ENCODE assay signal across 9 cellular contexts in genomic region chr2:197502201-197502600, GRCh38. TPM values are rescaled to one million over a fixed set of nuclear protein-coding genes. Genes with fewer than 3 reads are reported as not detected.
DNase-seq lines count a peak whose midpoint lies in the region; ATAC-seq and TF ChIP-seq lines count a peak whose summit lies in the region.
"Had no signal": no experiment of that assay in that cellular context is flagged by ENCODE, and none has a peak within 500 bp of the region (broad histone marks: within the 10 kb centered on the region; RNA-seq: fewer than 3 reads in every experiment).

No MANE protein-coding gene starts in this region.

- H3K4me3 ChIP-seq in iPS-15b (ENCODE audit: low read depth, low read length): peak overlapping the region; percentile 86

- H3K36me3 ChIP-seq in iPS-15b (ENCODE audit: control insufficient read depth, insufficient read depth, low read length): peaks cover 17% of the 10 kb centered on the region

- H3K27ac Mint-ChIP-seq in activated T-cell treated with anti-CD3 and anti-CD28 coated beads, Interleukin-2, amount 50 U/mL, for 24 hours: peak overlapping the region; percentile 97
- H3K27ac Mint-ChIP-seq in activated CD8-positive, alpha-beta T cell treated with anti-CD3 and anti-CD28 coated beads for 36 hours: peak overlapping the region; percentile 99
- peak overlapping the region; percentile 91 to 94 for H3K27ac Mint-ChIP-seq in stimulated activated naive CD8-positive, alpha-beta T cell treated with anti-CD3 and anti-CD28 coated beads, Interleukin-15, amount 100 ng/mL, for 72 hours

- H3K4me3 Mint-ChIP-seq in activated T-cell treated with anti-CD3 and anti-CD28 coated beads, Interleukin-2, amount 50 U/mL, for 24 hours: peak overlapping the region; percentile 97
- peak overlapping the region; percentile 100 for H3K4me3 Mint-ChIP-seq in activated CD8-positive, alpha-beta T cell treated with anti-CD3 and anti-CD28 coated beads for 36 hours
- H3K4me3 Mint-ChIP-seq in stimulated activated naive CD8-positive, alpha-beta T cell treated with anti-CD3 and anti-CD28 coated beads, Interleukin-15, amount 100 ng/mL, for 72 hours: peak overlapping the region; percentile 88 to 100

- CTCF ChIA-PET in activated CD8-positive, alpha-beta T cell treated with anti-CD3 and anti-CD28 coated beads for 36 hours (lab: Charles Lee): interaction anchor here (0.7 kb wide), 2 partner anchors 11 to 49 kb away, joined by 3 to 4 read pairs; partner anchors contain the start of gene COQ10B

- no peak for TF ChIP-seq CTCF in activated CD8-positive, alpha-beta T cell treated with anti-CD3 and anti-CD28 coated beads for 36 hours (IDR thresholded peaks at IDR 0.05)

- intact Hi-C loops in activated CD8-positive, alpha-beta T cell treated with anti-CD3 and anti-CD28 coated beads for 36 hours (cut with micrococcal nuclease): loop anchor here (5.0 kb wide), 1 partner anchor 70 kb away; no protein-coding TSS in a partner anchor

- H3K9me3 ChIP-seq in iPS-15b (ENCODE audit: control insufficient read depth, insufficient read depth, low read length): no peaks in the 10 kb centered on the region

- H3K36me3 Mint-ChIP-seq in activated T-cell treated with anti-CD3 and anti-CD28 coated beads, Interleukin-2, amount 50 U/mL, for 24 hours (ENCODE audit: low read depth): peaks cover 90% of the 10 kb centered on the region
- H3K36me3 Mint-ChIP-seq in activated CD8-positive, alpha-beta T cell treated with anti-CD3 and anti-CD28 coated beads for 36 hours (ENCODE audit: low read depth): peaks cover 74% of the 10 kb centered on the region

- peaks cover 5% of the 10 kb centered on the region for H3K4me1 ChIP-seq in iPS-15b (ENCODE audit: control insufficient read depth, insufficient read depth, low read length)

- no peaks in the 10 kb centered on the region for H3K9me3 Mint-ChIP-seq in activated T-cell treated with anti-CD3 and anti-CD28 coated beads, Interleukin-2, amount 50 U/mL, for 24 hours
- H3K9me3 Mint-ChIP-seq in activated CD8-positive, alpha-beta T cell treated with anti-CD3 and anti-CD28 coated beads for 36 hours: no peaks in the 10 kb centered on the region
- no peaks in the 10 kb centered on the region for H3K9me3 Mint-ChIP-seq in stimulated activated naive CD8-positive, alpha-beta T cell treated with anti-CD3 and anti-CD28 coated beads, Interleukin-15, amount 100 ng/mL, for 72 hours
- H3K9me3 Mint-ChIP-seq: dendritic cell treated with granulocyte-macrophage colony-stimulating factor and Interleukin-4, amounts not matched to agents 40 ng/mL and 50 ng/mL, for 4 days had no signal

- H3K9ac ChIP-seq in iPS-15b (ENCODE audit: low read depth, low read length): peak overlapping the region; percentile 38

- H3K4me1 Mint-ChIP-seq in activated T-cell treated with anti-CD3 and anti-CD28 coated beads, Interleukin-2, amount 50 U/mL, for 24 hours (ENCODE audit: low read depth): peaks cover 33% of the 10 kb centered on the region
- peaks cover 29% of the 10 kb centered on the region for H3K4me1 Mint-ChIP-seq in activated CD8-positive, alpha-beta T cell treated with anti-CD3 and anti-CD28 coated beads for 36 hours (ENCODE audit: low read depth)
- H3K4me1 Mint-ChIP-seq in stimulated activated naive CD8-positive, alpha-beta T cell treated with anti-CD3 and anti-CD28 coated beads, Interleukin-15, amount 100 ng/mL, for 72 hours: peaks cover 48% of the 10 kb centered on the region

- no peaks in the 10 kb centered on the region for H3K27me3 ChIP-seq in iPS-15b (ENCODE audit: control insufficient read depth, insufficient read depth, low read length)

- H3K27me3 Mint-ChIP-seq in activated T-cell treated with anti-CD3 and anti-CD28 coated beads, Interleukin-2, amount 50 U/mL, for 24 hours: no peaks in the 10 kb centered on the region
- H3K27me3 Mint-ChIP-seq in activated CD8-positive, alpha-beta T cell treated with anti-CD3 and anti-CD28 coated beads for 36 hours: no peaks in the 10 kb centered on the region
- H3K27me3 Mint-ChIP-seq in stimulated activated naive CD8-positive, alpha-beta T cell treated with anti-CD3 and anti-CD28 coated beads, Interleukin-15, amount 100 ng/mL, for 72 hours: no peaks in the 10 kb centered on the region
- H3K27me3 Mint-ChIP-seq: dendritic cell treated with granulocyte-macrophage colony-stimulating factor and Interleukin-4, amounts not matched to agents 40 ng/mL and 50 ng/mL, for 4 days had no signal

- POLR2A ChIA-PET in activated CD8-positive, alpha-beta T cell treated with anti-CD3 and anti-CD28 coated beads for 36 hours (lab: Charles Lee): interaction anchor here (0.6 to 8.5 kb wide), 6 partner anchors 10 to 204 kb away, joined by 3 to 81 read pairs (median 24); partner anchors contain the start of genes MARS2, MOB4 and SF3B1

- no peak for ATAC-seq in activated CD8-positive, alpha-beta T cell treated with anti-CD3 and anti-CD28 coated beads for 36 hours
- ATAC-seq in stimulated activated naive CD8-positive, alpha-beta T cell treated with anti-CD3 and anti-CD28 coated beads, Interleukin-15, amount 100 ng/mL, for 72 hours: no peak

- DNase-seq in activated T-cell treated with anti-CD3 and anti-CD28 coated beads, Interleukin-2, amount 50 U/mL, for 24 hours: no peak
- no peak for DNase-seq in activated T-cell treated with anti-CD3 and anti-CD28 coated beads, Interleukin-2, amount 50 U/mL, for 1 hour
- DNase-seq in activated CD8-positive, alpha-beta T cell treated with anti-CD3 and anti-CD28 coated beads for 36 hours: no peak
- no peak for DNase-seq in stimulated activated naive CD8-positive, alpha-beta T cell treated with anti-CD3 and anti-CD28 coated beads, Interleukin-15, amount 100 ng/mL, for 72 hours
- DNase-seq in NCI-H187 treated with DMSO at 0.1 percent for 48 hours (lab: John Stamatoyannopoulos, UW) (no peak), amygdala (lab: John Stamatoyannopoulos, UW) (no peak), NCI-H1436 (lab: John Stamatoyannopoulos, UW) (no peak)

RNA-seq across cellular contexts. Expression of gene HSPE1, which starts 2.0 kb away (rescaled TPM):
- 100 to 1,000 TPM; 345 to 356 TPM for total RNA-seq in activated CD8-positive, alpha-beta T cell treated with anti-CD3 and anti-CD28 coated beads for 36 hours

RNA-seq across cellular contexts. Expression of gene HSPD1, which starts 2.6 kb away (rescaled TPM):
- total RNA-seq in activated CD8-positive, alpha-beta T cell treated with anti-CD3 and anti-CD28 coated beads for 36 hours: 1,000 to 10,000 TPM; 1,034 to 1,051 TPM

RNA-seq across cellular contexts. Expression of gene MOB4, which starts 13.7 kb away (rescaled TPM):
- 10 to 100 TPM; 15.1 to 15.9 TPM for total RNA-seq in activated CD8-positive, alpha-beta T cell treated with anti-CD3 and anti-CD28 coated beads for 36 hours

RNA-seq across cellular contexts. Expression of gene COQ10B, which starts 48.8 kb away (rescaled TPM):
- total RNA-seq in activated CD8-positive, alpha-beta T cell treated with anti-CD3 and anti-CD28 coated beads for 36 hours: 10 to 100 TPM; 14.0 to 14.6 TPM
